Comparison of ENCODE assay signal across 16 cellular contexts in the genomic region with DNA sequence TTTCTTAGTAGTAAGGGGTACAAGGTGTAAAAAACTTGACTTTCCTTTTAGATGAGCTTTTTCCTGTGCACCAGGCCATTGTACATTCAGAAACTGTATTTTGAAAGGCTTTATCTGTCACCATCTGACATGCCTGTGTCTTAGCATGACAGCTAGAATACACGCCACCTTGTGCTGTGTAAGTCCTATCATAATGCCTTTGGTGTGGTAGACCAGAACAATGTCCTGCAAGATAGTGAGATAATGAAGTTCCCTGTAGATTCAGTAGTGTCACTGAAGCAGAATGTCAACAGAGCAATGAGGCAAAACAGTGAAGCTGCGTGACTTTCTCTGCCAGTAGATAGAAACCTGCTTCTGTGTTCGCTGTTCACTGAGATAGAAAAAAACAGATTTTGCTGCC.
"Had no signal": no experiment of that assay in that cellular context is flagged by ENCODE, and none has a peak within 500 bp of the region (broad histone marks: within the 10 kb centered on the region; RNA-seq: fewer than 3 reads in every experiment).

No MANE protein-coding gene starts in this region.

- H3K4me3 ChIP-seq: lung, mucosa of descending colon, psoas muscle, sigmoid colon had no signal

- H3K27ac Mint-ChIP-seq: brain; natural killer cell treated with Interleukin-12 subunit alpha and Interleukin-12 subunit beta and Interleukin-15 and Interleukin-18, amount 100 ng/mL, for 72 hours had no signal

- FAIRE-seq: endometrium, urothelium cell line had no signal

- ATAC-seq: esophagus mucosa, left colon, mucosa of descending colon, psoas muscle had no signal

- H3K27ac ChIP-seq: psoas muscle, sigmoid colon had no signal

- H3K4me3 Mint-ChIP-seq: brain; natural killer cell treated with Interleukin-12 subunit alpha and Interleukin-12 subunit beta and Interleukin-15 and Interleukin-18, amount 100 ng/mL, for 72 hours had no signal

- H3K27me3 Mint-ChIP-seq: natural killer cell treated with Interleukin-12 subunit alpha and Interleukin-12 subunit beta and Interleukin-15 and Interleukin-18, amount 100 ng/mL, for 72 hours had no signal

- H3K36me3 ChIP-seq: sigmoid colon had no signal

- H3K4me1 ChIP-seq: psoas muscle had no signal

- DNase-seq: activated naive CD4-positive, alpha-beta T cell treated with anti-CD3 and anti-CD28 coated beads, Interleukin-2, amount 50 U/mL, for 16 hours; activated T-cell treated with anti-CD3 and anti-CD28 coated beads for 4 hours; amygdala; glutamatergic neuron; left colon; mucosa of descending colon; psoas muscle; sigmoid colon; stimulated activated CD4-positive, alpha-beta T cell treated with anti-CD3 and anti-CD28 coated beads, Interleukin-2, amount 100 ng/mL, for 24 hours; stimulated activated naive CD4-positive, alpha-beta T cell treated with Interleukin-2 at 50 U/mL for 16 hours had no signal

- H3K9me3 ChIP-seq: mucosa of descending colon, psoas muscle, sigmoid colon had no signal

- H3K27me3 ChIP-seq: sigmoid colon had no signal

- H3K9me3 Mint-ChIP-seq: natural killer cell treated with Interleukin-12 subunit alpha and Interleukin-12 subunit beta and Interleukin-15 and Interleukin-18, amount 100 ng/mL, for 72 hours had no signal
